ENCODE assay signal across 9 cellular contexts in the genomic region with DNA sequence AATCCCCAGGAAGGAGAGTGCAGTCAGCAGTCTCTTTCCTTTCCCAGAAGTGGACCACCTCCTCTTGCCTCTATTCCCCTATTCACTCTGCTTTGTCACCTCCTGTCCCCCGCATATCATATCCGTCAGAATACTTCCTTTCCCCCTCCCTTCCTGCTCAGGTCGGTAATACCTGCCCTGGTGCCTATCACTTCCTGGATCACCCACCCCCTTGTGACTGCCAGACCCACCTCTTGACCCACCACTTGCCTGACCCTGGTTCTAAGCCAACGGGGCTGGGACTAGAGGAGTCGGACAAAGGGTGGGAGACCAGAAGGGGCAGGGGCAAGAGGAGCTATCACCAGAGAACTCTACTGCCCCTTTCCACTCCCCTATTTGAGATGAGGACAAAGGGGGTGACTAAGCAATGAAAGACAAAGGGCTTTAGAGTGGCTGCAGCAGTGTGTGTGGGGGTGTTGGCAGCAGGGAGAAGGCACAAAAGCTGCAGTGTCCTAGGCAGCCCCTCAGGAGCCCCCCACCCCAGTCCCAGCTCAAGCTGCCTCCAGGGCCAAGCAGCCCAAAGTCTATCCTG. TPM values are rescaled to one million over a fixed set of nuclear protein-coding genes. Genes with fewer than 3 reads are reported as not detected.
DNase-seq lines count a peak whose midpoint lies in the region; ATAC-seq, FAIRE-seq and TF ChIP-seq lines count a peak whose summit lies in the region.
"Had no signal": no experiment of that assay in that cellular context is flagged by ENCODE, and none has a peak within 500 bp of the region (broad histone marks: within the 10 kb centered on the region; RNA-seq: fewer than 3 reads in every experiment).

No MANE protein-coding gene starts in this region.

- CTCF ChIA-PET in HepG2 (lab: Yijun Ruan, JAX; ENCODE audit: low intra/inter-chr PET ratio, low total read pairs): no interaction called here
- CTCF ChIA-PET in PC-9 (lab: Charles Lee): interaction anchor here (0.6 kb wide), 1 partner anchor 179 kb away, joined by 6 read pairs; no protein-coding TSS in a partner anchor

- TF ChIP-seq CTCF in HepG2 (CRISPR knock-in tag; IDR thresholded peaks at IDR 0.05) (no peak), PC-9 (conservative IDR thresholded peaks at IDR 0.05) (no peak), GM10266 (IDR thresholded peaks at IDR 0.05; ENCODE audit: control insufficient read depth, insufficient read depth, low read depth, missing control alignments) (no peak)

- peaks cover 13% of the 10 kb centered on the region; the same call in 1 of the 2 replicates for H3F3A ChIP-seq in PC-9 (ENCODE audit: insufficient read depth, low read depth)

- H3K27me3 ChIP-seq in HepG2 (ENCODE audit: control insufficient read depth in 1 of 2, insufficient read depth in 2 of 2, low read length in 2 of 2): no peaks in the 10 kb centered on the region; a peak in 1 of 5 replicates
- H3K27me3 ChIP-seq in PC-9 (ENCODE audit: insufficient read depth, low read depth): no peaks in the 10 kb centered on the region

- ATAC-seq in HepG2: no peak
- no peak for ATAC-seq in GM18519 (IDR thresholded peaks at IDR 0.05; ENCODE audit: low FRiP score, unreplicated experiment)

- H3K4me1 ChIP-seq in HepG2 (ENCODE audit: insufficient read depth, low read length) (peaks cover 83% of the 10 kb centered on the region), PC-9 (replicated peaks; ENCODE audit: insufficient read depth) (peaks cover 19% of the 10 kb centered on the region)

- H3K27ac ChIP-seq in HepG2 (ENCODE audit: extremely low read length, insufficient read depth, low read length): peak overlapping the region; percentile 70
- H3K27ac ChIP-seq in PC-9: no peak overlapping the region

- H3K36me3 Mint-ChIP-seq in IgD-negative memory B cell: peaks cover 5% of the 10 kb centered on the region

- H2AFZ ChIP-seq in HepG2 (ENCODE audit: low read length): peak overlapping the region; percentile 37
- no peak overlapping the region for H2AFZ ChIP-seq in PC-9

- BruUV-seq in HepG2 (replicated peaks; lab: Mats Ljungman, UMichigan) (no TSS peak), PC-9 (replicated peaks; lab: Mats Ljungman, UMichigan) (no TSS peak)

- DNase-seq in anterior cingulate cortex (lab: John Stamatoyannopoulos, UW) (peak in 46 of 58 donors; percentile 17 to 88 (median 66)), HepG2 (ENCODE audit: low spot score) (peak; percentile 70), islet precursor cell (no peak), PC-9 (no peak), GM10266 (ENCODE audit: extremely low spot score) (no peak)
- peak; percentile 49 for DNase-seq in stimulated activated CD8-positive, alpha-beta memory T cell treated with anti-CD3 and anti-CD28 coated beads, Interleukin-4, amount 100 ng/mL, for 48 hours

- no peaks in the 10 kb centered on the region for H3K9me3 Mint-ChIP-seq in IgD-negative memory B cell

- in situ Hi-C loops in HepG2 (cut with HindIII; ENCODE audit: extremely low pct_ligation_motif_present, low pct_unique_long_range_greater_than_20kb): no loop called here

- H3K9me3 ChIP-seq in HepG2 (ENCODE audit: low read length) (no peaks in the 10 kb centered on the region), PC-9 (ENCODE audit: insufficient read depth, low read depth) (no peaks in the 10 kb centered on the region)

- WGBS in HepG2 (ENCODE audit: low lambda C conversion rate): 33% methylated on average over 5 of the region's 5 CpGs

- H3K36me3 ChIP-seq in HepG2 (replicated peaks in 1 of 2; ENCODE audit: control insufficient read depth in 1 of 2, insufficient read depth in 2 of 2, low read length in 2 of 2) (peaks cover 0 to 21% of the 10 kb centered on the region in 2 experiments; a peak in 3 of 5 replicates), PC-9 (ENCODE audit: low read depth) (peaks cover 9% of the 10 kb centered on the region)

- H3K4me3 Mint-ChIP-seq in IgD-negative memory B cell: peak overlapping the region in 3 of 4 donors; percentile 18 to 73 (median 72)

- H4K20me1 ChIP-seq in HepG2 (ENCODE audit: insufficient read depth, low read length) (no peaks in the 10 kb centered on the region), PC-9 (ENCODE audit: insufficient read depth) (no peaks in the 10 kb centered on the region)

- H3K4me2 ChIP-seq in HepG2 (ENCODE audit: low read depth, low read length) (peak overlapping the region; percentile 98), PC-9 (no peak overlapping the region)

- no peak for TF ChIP-seq RAD21 in HepG2 (CRISPR knock-in tag; IDR thresholded peaks at IDR 0.05)

- no peak for FAIRE-seq in HepG2 (lab: Jason Lieb, UNC)

- H3K4me3 ChIP-seq in HepG2 (replicated peaks in 1 of 3; ENCODE audit: insufficient read depth in 1 of 3, low read depth in 2 of 3, low read length in 3 of 3) (peak overlapping the region in 2 of 3 experiments; percentile 31 to 85; a peak in 4 of 6 replicates), PC-9 (no peak overlapping the region)

- TF ChIP-seq EP300 in HepG2 (IDR thresholded peaks at IDR 0.05; ENCODE audit: low read depth in 2 of 2, low read length in 2 of 2) (no peak), HepG2 (CRISPR knock-in tag; IDR thresholded peaks at IDR 0.05; ENCODE audit: borderline replicate concordance) (no peak)

- peak overlapping the region; percentile 56 for H3K9ac ChIP-seq in HepG2 (ENCODE audit: insufficient read depth, low read depth, low read length)

- no peaks in the 10 kb centered on the region for H3K9me2 ChIP-seq in PC-9 (ENCODE audit: insufficient read depth)

- peak overlapping the region in 1 of 3 donors; percentile 59 for H3K27ac Mint-ChIP-seq in IgD-negative memory B cell

- H3K27me3 Mint-ChIP-seq in IgD-negative memory B cell: no peaks in the 10 kb centered on the region

- no peak; a peak in 1 of 4 replicates for TF ChIP-seq POLR2A in HepG2 (IDR thresholded peaks at IDR 0.05; ENCODE audit: insufficient read depth in 1 of 2, low read depth in 2 of 2, low read length in 2 of 2)

- H3K79me2 ChIP-seq in HepG2 (ENCODE audit: insufficient read depth, low read length) (peaks cover 22% of the 10 kb centered on the region), PC-9 (ENCODE audit: low read depth) (peaks cover 29% of the 10 kb centered on the region)

- peaks cover 8 to 33% (median 22%) of the 10 kb centered on the region in 3 donors for H3K4me1 Mint-ChIP-seq in IgD-negative memory B cell

- POLR2A ChIA-PET in HepG2 (lab: Yijun Ruan, JAX): interaction anchor here (0.7 to 13.8 kb wide), 4 partner anchors 21 to 189 kb away, joined by 3 to 357 read pairs (median 14); partner anchors contain the start of genes APOA2, SDHC and TOMM40L
- POLR2A ChIA-PET in PC-9 (lab: Charles Lee; ENCODE audit: unreplicated experiment): interaction anchor here (0.6 kb wide), 1 partner anchor 910 kb away, joined by 5 read pairs; no protein-coding TSS in a partner anchor

- intact Hi-C loops in HepG2 (cut with micrococcal nuclease; ENCODE audit: unreplicated experiment): no loop called here
- intact Hi-C loops in PC-9 (cut with micrococcal nuclease; ENCODE audit: unreplicated experiment): no loop called here

RNA-seq across cellular contexts. Expression of gene ADAMTS4, which starts 1.7 kb away (rescaled TPM):
- polyA plus RNA-seq in IgD-negative memory B cell (not detected), HepG2 (2011; rRNA removed) (0.51 and 0.56 TPM in 2 replicates)
- total RNA-seq in HepG2 (2016; rRNA removed; fragmentation: Illumina TruSeq; extraction: Trizol) (0.73 and 1.7 TPM in 2 replicates), PC-9 (2021) (0.08 TPM in 1 of 2 replicates, not detected in the other)
- 0.10 and 0.18 TPM in 2 replicates for total RNA-seq in HepG2 (2016; cell fraction: cytosol; rRNA removed; fragmentation: Illumina TruSeq; extraction: Trizol; ENCODE audit: low read depth)
- 0.56 and 0.93 TPM in 2 replicates for total RNA-seq in HepG2 (2016; cell fraction: insoluble cytoplasmic fraction; rRNA removed; fragmentation: Illumina TruSeq; extraction: Trizol)
- 0.14 and 0.62 TPM in 2 replicates for total RNA-seq in HepG2 (2016; cell fraction: membrane; rRNA removed; fragmentation: Illumina TruSeq; extraction: Trizol)
- 1.6 and 2.4 TPM in 2 replicates for total RNA-seq in HepG2 (2016; cell fraction: nucleus; rRNA removed; fragmentation: Illumina TruSeq; extraction: Trizol)
- 0.26 and 0.35 TPM in 2 replicates for polyA plus RNA-seq in HepG2 (2011; cell fraction: cytosol; rRNA removed)
- 1.1 and 1.3 TPM in 2 replicates for polyA plus RNA-seq in HepG2 (2011; cell fraction: nucleus; rRNA removed)
- 0.31 and 0.45 TPM in 2 replicates for polyA plus RNA-seq in HepG2 (2012)
- 0.01 TPM in 1 of 2 replicates, not detected in the other for polyA plus RNA-seq in HepG2 (2016; cell fraction: cytosol; fragmentation: Illumina TruSeq; extraction: Trizol; ENCODE audit: low read depth)
- polyA plus RNA-seq in HepG2 (2016; cell fraction: insoluble cytoplasmic fraction; fragmentation: Illumina TruSeq; extraction: Trizol; ENCODE audit: low read depth): 0.37 and 0.45 TPM in 2 replicates
- 0.03 and 0.30 TPM in 2 replicates for polyA plus RNA-seq in HepG2 (2016; cell fraction: membrane; fragmentation: Illumina TruSeq; extraction: Trizol; ENCODE audit: low read depth)
- polyA plus RNA-seq in HepG2 (2016; cell fraction: nucleus; fragmentation: Illumina TruSeq; extraction: Trizol; ENCODE audit: insufficient read depth, low read depth): 1.0 and 2.5 TPM in 2 replicates
- polyA minus RNA-seq in HepG2 (2011; rRNA and poly(A)+ RNA removed; ENCODE audit: low replicate concordance): 0.87 and 3.5 TPM in 2 replicates
- polyA minus RNA-seq in HepG2 (2011; cell fraction: cytosol; rRNA and poly(A)+ RNA removed): 0.69 and 0.97 TPM in 2 replicates
- 1.8 and 2.2 TPM in 2 replicates for polyA minus RNA-seq in HepG2 (2011; cell fraction: nucleus; rRNA and poly(A)+ RNA removed)

RNA-seq across cellular contexts. Expression of gene NDUFS2, which starts 1.7 kb away (rescaled TPM):
- polyA plus RNA-seq in IgD-negative memory B cell (71.3 TPM), HepG2 (2011; rRNA removed) (70.1 and 89.9 TPM in 2 replicates)
- total RNA-seq in HepG2 (2016; rRNA removed; fragmentation: Illumina TruSeq; extraction: Trizol) (118 and 129 TPM in 2 replicates), PC-9 (2021) (99.5 and 107 TPM in 2 replicates)
- total RNA-seq in HepG2 (2016; cell fraction: cytosol; rRNA removed; fragmentation: Illumina TruSeq; extraction: Trizol; ENCODE audit: low read depth): 18.0 and 20.7 TPM in 2 replicates
- total RNA-seq in HepG2 (2016; cell fraction: insoluble cytoplasmic fraction; rRNA removed; fragmentation: Illumina TruSeq; extraction: Trizol): 121 and 133 TPM in 2 replicates
- 28.4 and 30.2 TPM in 2 replicates for total RNA-seq in HepG2 (2016; cell fraction: membrane; rRNA removed; fragmentation: Illumina TruSeq; extraction: Trizol)
- total RNA-seq in HepG2 (2016; cell fraction: nucleus; rRNA removed; fragmentation: Illumina TruSeq; extraction: Trizol): 63.0 and 65.1 TPM in 2 replicates
- 52.3 and 72.4 TPM in 2 replicates for polyA plus RNA-seq in HepG2 (2011; cell fraction: cytosol; rRNA removed)
- polyA plus RNA-seq in HepG2 (2011; cell fraction: nucleus; rRNA removed): 87.4 and 104 TPM in 2 replicates
- 117 and 118 TPM in 2 replicates for polyA plus RNA-seq in HepG2 (2012)
- polyA plus RNA-seq in HepG2 (2016; cell fraction: cytosol; fragmentation: Illumina TruSeq; extraction: Trizol; ENCODE audit: low read depth): 14.3 and 16.0 TPM in 2 replicates
- polyA plus RNA-seq in HepG2 (2016; cell fraction: insoluble cytoplasmic fraction; fragmentation: Illumina TruSeq; extraction: Trizol; ENCODE audit: low read depth): 134 and 145 TPM in 2 replicates
- polyA plus RNA-seq in HepG2 (2016; cell fraction: membrane; fragmentation: Illumina TruSeq; extraction: Trizol; ENCODE audit: low read depth): 18.1 and 20.3 TPM in 2 replicates
- polyA plus RNA-seq in HepG2 (2016; cell fraction: nucleus; fragmentation: Illumina TruSeq; extraction: Trizol; ENCODE audit: insufficient read depth, low read depth): 89.9 and 92.0 TPM in 2 replicates
- polyA minus RNA-seq in HepG2 (2011; rRNA and poly(A)+ RNA removed; ENCODE audit: low replicate concordance): 158 and 259 TPM in 2 replicates
- polyA minus RNA-seq in HepG2 (2011; cell fraction: cytosol; rRNA and poly(A)+ RNA removed): 53.5 and 76.1 TPM in 2 replicates
- polyA minus RNA-seq in HepG2 (2011; cell fraction: nucleus; rRNA and poly(A)+ RNA removed): 67.2 and 85.7 TPM in 2 replicates

RNA-seq across cellular contexts. Expression of gene FCER1G, which starts 14.6 kb away (rescaled TPM):
- 6.6 TPM for polyA plus RNA-seq in IgD-negative memory B cell
- total RNA-seq in HepG2 (2016; rRNA removed; fragmentation: Illumina TruSeq; extraction: Trizol): 1.3 and 1.5 TPM in 2 replicates
- total RNA-seq in HepG2 (2016; cell fraction: cytosol; rRNA removed; fragmentation: Illumina TruSeq; extraction: Trizol; ENCODE audit: low read depth): 2.0 and 3.3 TPM in 2 replicates
- total RNA-seq in HepG2 (2016; cell fraction: insoluble cytoplasmic fraction; rRNA removed; fragmentation: Illumina TruSeq; extraction: Trizol): 0.74 and 1.1 TPM in 2 replicates
- total RNA-seq in HepG2 (2016; cell fraction: membrane; rRNA removed; fragmentation: Illumina TruSeq; extraction: Trizol): 0.87 and 1.3 TPM in 2 replicates
- total RNA-seq in HepG2 (2016; cell fraction: nucleus; rRNA removed; fragmentation: Illumina TruSeq; extraction: Trizol): 1.1 TPM in 1 of 2 replicates, not detected in the other
- polyA plus RNA-seq in HepG2 (2011; rRNA removed): 4.7 and 6.4 TPM in 2 replicates
- 3.0 and 4.5 TPM in 2 replicates for polyA plus RNA-seq in HepG2 (2011; cell fraction: cytosol; rRNA removed)
- 2.7 and 3.0 TPM in 2 replicates for polyA plus RNA-seq in HepG2 (2011; cell fraction: nucleus; rRNA removed)
- 2.5 and 4.9 TPM in 2 replicates for polyA plus RNA-seq in HepG2 (2012)
- 1.8 and 2.9 TPM in 2 replicates for polyA plus RNA-seq in HepG2 (2016; cell fraction: cytosol; fragmentation: Illumina TruSeq; extraction: Trizol; ENCODE audit: low read depth)
- polyA plus RNA-seq in HepG2 (2016; cell fraction: insoluble cytoplasmic fraction; fragmentation: Illumina TruSeq; extraction: Trizol; ENCODE audit: low read depth): 3.0 and 3.5 TPM in 2 replicates
- 2.1 and 3.2 TPM in 2 replicates for polyA plus RNA-seq in HepG2 (2016; cell fraction: membrane; fragmentation: Illumina TruSeq; extraction: Trizol; ENCODE audit: low read depth)
- polyA plus RNA-seq in HepG2 (2016; cell fraction: nucleus; fragmentation: Illumina TruSeq; extraction: Trizol; ENCODE audit: insufficient read depth, low read depth): 3.8 and 3.9 TPM in 2 replicates
- polyA minus RNA-seq in HepG2 (2011; rRNA and poly(A)+ RNA removed; ENCODE audit: low replicate concordance): 3.2 TPM in 1 of 2 replicates, not detected in the other
- 1.2 TPM in 1 of 2 replicates, not detected in the other for polyA minus RNA-seq in HepG2 (2011; cell fraction: cytosol; rRNA and poly(A)+ RNA removed)
- 2.4 and 2.5 TPM in 2 replicates for polyA minus RNA-seq in HepG2 (2011; cell fraction: nucleus; rRNA and poly(A)+ RNA removed)
- 1.3 TPM in 1 of 2 replicates, not detected in the other for total RNA-seq in PC-9 (2021)
- total RNA-seq: M059J had no signal

RNA-seq across cellular contexts. Expression of gene APOA2, which starts 22.9 kb away (rescaled TPM):
- polyA plus RNA-seq in IgD-negative memory B cell (not detected), HepG2 (2011; rRNA removed) (18,293 and 18,774 TPM in 2 replicates)
- total RNA-seq in HepG2 (2016; rRNA removed; fragmentation: Illumina TruSeq; extraction: Trizol) (4,370 and 6,293 TPM in 2 replicates), PC-9 (2021) (not detected in 2 replicates)
- total RNA-seq in HepG2 (2016; cell fraction: cytosol; rRNA removed; fragmentation: Illumina TruSeq; extraction: Trizol; ENCODE audit: low read depth): 3,975 and 6,491 TPM in 2 replicates
- total RNA-seq in HepG2 (2016; cell fraction: insoluble cytoplasmic fraction; rRNA removed; fragmentation: Illumina TruSeq; extraction: Trizol): 4,472 and 6,358 TPM in 2 replicates
- total RNA-seq in HepG2 (2016; cell fraction: membrane; rRNA removed; fragmentation: Illumina TruSeq; extraction: Trizol): 3,955 and 6,101 TPM in 2 replicates
- total RNA-seq in HepG2 (2016; cell fraction: nucleus; rRNA removed; fragmentation: Illumina TruSeq; extraction: Trizol): 3,810 and 3,934 TPM in 2 replicates
- 17,633 and 21,546 TPM in 2 replicates for polyA plus RNA-seq in HepG2 (2011; cell fraction: cytosol; rRNA removed)
- 4,893 and 6,777 TPM in 2 replicates for polyA plus RNA-seq in HepG2 (2011; cell fraction: nucleus; rRNA removed)
- 14,747 and 16,401 TPM in 2 replicates for polyA plus RNA-seq in HepG2 (2012)
- polyA plus RNA-seq in HepG2 (2016; cell fraction: cytosol; fragmentation: Illumina TruSeq; extraction: Trizol; ENCODE audit: low read depth): 6,184 and 9,695 TPM in 2 replicates
- 5,809 and 5,829 TPM in 2 replicates for polyA plus RNA-seq in HepG2 (2016; cell fraction: insoluble cytoplasmic fraction; fragmentation: Illumina TruSeq; extraction: Trizol; ENCODE audit: low read depth)
- polyA plus RNA-seq in HepG2 (2016; cell fraction: membrane; fragmentation: Illumina TruSeq; extraction: Trizol; ENCODE audit: low read depth): 5,233 and 7,551 TPM in 2 replicates
- polyA plus RNA-seq in HepG2 (2016; cell fraction: nucleus; fragmentation: Illumina TruSeq; extraction: Trizol; ENCODE audit: insufficient read depth, low read depth): 8,211 and 8,782 TPM in 2 replicates
- polyA minus RNA-seq in HepG2 (2011; rRNA and poly(A)+ RNA removed; ENCODE audit: low replicate concordance): 2.8 and 6,464 TPM in 2 replicates
- 2,868 and 2,995 TPM in 2 replicates for polyA minus RNA-seq in HepG2 (2011; cell fraction: cytosol; rRNA and poly(A)+ RNA removed)
- polyA minus RNA-seq in HepG2 (2011; cell fraction: nucleus; rRNA and poly(A)+ RNA removed): 1,031 and 1,480 TPM in 2 replicates
- total RNA-seq: M059J had no signal

RNA-seq across cellular contexts. Expression of gene B4GALT3, which starts 23.2 kb away (rescaled TPM):
- polyA plus RNA-seq in IgD-negative memory B cell (44.2 TPM), HepG2 (2011; rRNA removed) (40.4 and 45.0 TPM in 2 replicates)
- total RNA-seq in HepG2 (2016; rRNA removed; fragmentation: Illumina TruSeq; extraction: Trizol) (26.7 and 35.6 TPM in 2 replicates), PC-9 (2021) (35.5 and 47.8 TPM in 2 replicates)
- total RNA-seq in HepG2 (2016; cell fraction: cytosol; rRNA removed; fragmentation: Illumina TruSeq; extraction: Trizol; ENCODE audit: low read depth): 39.7 and 51.0 TPM in 2 replicates
- total RNA-seq in HepG2 (2016; cell fraction: insoluble cytoplasmic fraction; rRNA removed; fragmentation: Illumina TruSeq; extraction: Trizol): 25.1 and 39.5 TPM in 2 replicates
- 75.0 and 83.4 TPM in 2 replicates for total RNA-seq in HepG2 (2016; cell fraction: membrane; rRNA removed; fragmentation: Illumina TruSeq; extraction: Trizol)
- total RNA-seq in HepG2 (2016; cell fraction: nucleus; rRNA removed; fragmentation: Illumina TruSeq; extraction: Trizol): 20.7 and 25.9 TPM in 2 replicates
- polyA plus RNA-seq in HepG2 (2011; cell fraction: cytosol; rRNA removed): 39.3 and 49.3 TPM in 2 replicates
- polyA plus RNA-seq in HepG2 (2011; cell fraction: nucleus; rRNA removed): 59.7 and 62.7 TPM in 2 replicates
- 32.3 and 39.7 TPM in 2 replicates for polyA plus RNA-seq in HepG2 (2012)
- 63.3 and 71.3 TPM in 2 replicates for polyA plus RNA-seq in HepG2 (2016; cell fraction: cytosol; fragmentation: Illumina TruSeq; extraction: Trizol; ENCODE audit: low read depth)
- 30.8 and 33.0 TPM in 2 replicates for polyA plus RNA-seq in HepG2 (2016; cell fraction: insoluble cytoplasmic fraction; fragmentation: Illumina TruSeq; extraction: Trizol; ENCODE audit: low read depth)
- polyA plus RNA-seq in HepG2 (2016; cell fraction: membrane; fragmentation: Illumina TruSeq; extraction: Trizol; ENCODE audit: low read depth): 80.0 and 82.5 TPM in 2 replicates
- 46.9 and 48.9 TPM in 2 replicates for polyA plus RNA-seq in HepG2 (2016; cell fraction: nucleus; fragmentation: Illumina TruSeq; extraction: Trizol; ENCODE audit: insufficient read depth, low read depth)
- polyA minus RNA-seq in HepG2 (2011; rRNA and poly(A)+ RNA removed; ENCODE audit: low replicate concordance): 34.0 and 38.8 TPM in 2 replicates
- 15.9 and 20.7 TPM in 2 replicates for polyA minus RNA-seq in HepG2 (2011; cell fraction: cytosol; rRNA and poly(A)+ RNA removed)
- polyA minus RNA-seq in HepG2 (2011; cell fraction: nucleus; rRNA and poly(A)+ RNA removed): 11.6 and 17.4 TPM in 2 replicates

Comparison
In these comparisons a context has a peak if more than half of its experiments do, and no peak if none do; other contexts are left out.
1. DNase-seq: peak in anterior cingulate cortex (46 of 58), HepG2 (single experiment) and stimulated activated CD8-positive, alpha-beta memory T cell treated with anti-CD3 and anti-CD28 coated beads, Interleukin-4, amount 100 ng/mL, for 48 hours (single experiment); none in islet precursor cell (single experiment), PC-9 (0 of 2) and GM10266 (single experiment).